Comparison of ENCODE assay signal across 17 cellular contexts in genomic region chr3:34022147-34022546, GRCh38.
"Had no signal": no experiment of that assay in that cellular context is flagged by ENCODE, and none has a peak within 500 bp of the region (broad histone marks: within the 10 kb centered on the region; RNA-seq: fewer than 3 reads in every experiment).

No MANE protein-coding gene starts in this region.

- H3K36me3 ChIP-seq: heart left ventricle, pancreas, suprapubic skin, tibial artery, upper lobe of left lung, vagina had no signal

- H3K4me1 ChIP-seq: pancreas, suprapubic skin, upper lobe of left lung, vagina had no signal

- H3K4me3 Mint-ChIP-seq: natural killer cell had no signal

- H3K9me3 ChIP-seq: heart left ventricle, mucosa of descending colon, pancreas, suprapubic skin, tibial artery, upper lobe of left lung, vagina had no signal

- H3K27me3 ChIP-seq: heart left ventricle, pancreas, suprapubic skin, tibial artery, upper lobe of left lung, vagina had no signal

- H3K9me3 Mint-ChIP-seq: natural killer cell had no signal

- H3K27ac Mint-ChIP-seq: natural killer cell, progenitor cell of endocrine pancreas had no signal

- H3K27ac ChIP-seq: heart left ventricle, pancreas, suprapubic skin, tibial artery, upper lobe of left lung, vagina had no signal

- DNase-seq: effector memory CD4-positive, alpha-beta T cell; heart left ventricle; mammary epithelial cell; mucosa of descending colon; natural killer cell; occipital lobe; pancreas; right cardiac atrium; small intestine; stimulated activated CD4-positive, alpha-beta T cell treated with anti-CD3 and anti-CD28 coated beads, Interleukin-12 subunit alpha, Interleukin-12 subunit beta, amount 100 ng/mL, for 4 hours; stimulated activated naive CD8-positive, alpha-beta T cell treated with anti-CD3 and anti-CD28 coated beads, Interleukin-15, Interleukin-2, amounts not matched to agents 100 U/mL and 50 U/mL, for 24 hours; tibial artery; upper lobe of left lung had no signal

- ATAC-seq: esophagus mucosa; heart left ventricle; mucosa of descending colon; natural killer cell; pancreas; right cardiac atrium; stimulated activated naive CD8-positive, alpha-beta T cell treated with anti-CD3 and anti-CD28 coated beads, Interleukin-15, Interleukin-2, amounts not matched to agents 100 U/mL and 50 U/mL, for 24 hours had no signal

- H3K36me3 Mint-ChIP-seq: natural killer cell had no signal

- H3K4me3 ChIP-seq: heart left ventricle, mucosa of descending colon, pancreas, suprapubic skin, tibial artery, upper lobe of left lung, vagina had no signal
